Comparison of ENCODE assay signal across 11 cellular contexts in genomic region chr11:125376117-125376516, GRCh38.
DNase-seq lines count a peak whose midpoint lies in the region; ATAC-seq, FAIRE-seq and TF ChIP-seq lines count a peak whose summit lies in the region.
"Had no signal": no experiment of that assay in that cellular context is flagged by ENCODE, and none has a peak within 500 bp of the region (broad histone marks: within the 10 kb centered on the region; RNA-seq: fewer than 3 reads in every experiment).

No MANE protein-coding gene starts in this region.

- TF ChIP-seq CTCF in neural progenitor cell (IDR thresholded peaks at IDR 0.05) (no peak), D721Med (IDR thresholded peaks at IDR 0.05; ENCODE audit: insufficient read depth, missing control alignments) (no peak), foreskin fibroblast (IDR thresholded peaks at IDR 0.05; ENCODE audit: low read depth, low read length) (no peak)

- H3K27ac ChIP-seq in neural progenitor cell = no peak overlapping the region
- H3K27ac ChIP-seq: HL-60, suprapubic skin had no signal

- peaks cover 53% of the 10 kb centered on the region for H3K4me1 ChIP-seq in neural progenitor cell

- H3K27me3 ChIP-seq in neural progenitor cell = peaks cover 10% of the 10 kb centered on the region

- no peaks in the 10 kb centered on the region for H3K79me2 ChIP-seq in neural progenitor cell (ENCODE audit: low read depth)

- H3K27ac Mint-ChIP-seq in neural progenitor cell = peak overlapping the region; percentile 47

- H4K20me1 ChIP-seq in neural progenitor cell (ENCODE audit: low read depth) = no peaks in the 10 kb centered on the region

- peaks cover 2% of the 10 kb centered on the region for H3K27me3 Mint-ChIP-seq in neural progenitor cell (ENCODE audit: insufficient read depth, low read depth)

- H3K4me3 ChIP-seq in neural progenitor cell = no peak overlapping the region
- no peak overlapping the region for H3K4me3 ChIP-seq in foreskin fibroblast (ENCODE audit: low read depth in 1 of 2, low read length in 2 of 2)
- H3K4me3 ChIP-seq: suprapubic skin had no signal

- H3K4me1 Mint-ChIP-seq in neural progenitor cell = peaks cover 80% of the 10 kb centered on the region

- H2AFZ ChIP-seq in neural progenitor cell (replicated peaks) = no peak overlapping the region

- H3K9me3 ChIP-seq in neural progenitor cell (ENCODE audit: low read depth) = no peaks in the 10 kb centered on the region
- H3K9me3 ChIP-seq: suprapubic skin had no signal

- H3K36me3 Mint-ChIP-seq in neural progenitor cell = peaks cover 29% of the 10 kb centered on the region

- DNase-seq in COR-L47 (lab: John Stamatoyannopoulos, UW) = peak; percentile 88
- DNase-seq in NCI-H524 (lab: John Stamatoyannopoulos, UW) = peak; percentile 96
- no peak for DNase-seq in neural progenitor cell (ENCODE audit: low spot score)
- DNase-seq in D721Med (ENCODE audit: insufficient read length, low spot score) = no peak
- no peak for DNase-seq in stimulated activated CD4-positive, alpha-beta T cell treated with anti-CD3 and anti-CD28 coated beads, Interleukin-4, amount 100 ng/mL, for 4 hours
- DNase-seq in foreskin fibroblast = no peak
- DNase-seq in AG08396 (ENCODE audit: low spot score) = no peak
- DNase-seq: small intestine had no signal

- FAIRE-seq in D721Med (lab: Jason Lieb, UNC) = no peak
- FAIRE-seq: small intestine had no signal

- peaks cover 17% of the 10 kb centered on the region for H3F3A ChIP-seq in neural progenitor cell (ENCODE audit: low read depth)

- peak; percentile 19 for ATAC-seq in esophagus mucosa

- H3K9me3 Mint-ChIP-seq in neural progenitor cell = no peaks in the 10 kb centered on the region

- H3K4me3 Mint-ChIP-seq in neural progenitor cell = no peak overlapping the region

- no peaks in the 10 kb centered on the region for H3K36me3 ChIP-seq in neural progenitor cell
- H3K36me3 ChIP-seq: suprapubic skin had no signal

- H3K9ac ChIP-seq in neural progenitor cell = no peak overlapping the region

- peak overlapping the region; percentile 33 for H3K4me2 ChIP-seq in neural progenitor cell

Comparison
In these comparisons a context has a peak if more than half of its experiments do, and no peak if none do; other contexts are left out.
1. DNase-seq: peak in COR-L47 (single experiment) and NCI-H524 (2 of 2); none in neural progenitor cell (single experiment), D721Med (single experiment), stimulated activated CD4-positive, alpha-beta T cell treated with anti-CD3 and anti-CD28 coated beads, Interleukin-4, amount 100 ng/mL, for 4 hours (0 of 2), foreskin fibroblast (0 of 2) and AG08396 (single experiment).